Comparison of ENCODE assay signal across 8 cellular contexts in genomic region chr12:120856980-120857379, GRCh38. TPM values are rescaled to one million over a fixed set of nuclear protein-coding genes. Genes with fewer than 3 reads are reported as not detected.
DNase-seq lines count a peak whose midpoint lies in the region; ATAC-seq and TF ChIP-seq lines count a peak whose summit lies in the region.

No MANE protein-coding gene starts in this region.

- ATAC-seq in HCT116 (peak; percentile 74), right lobe of liver (peak in 3 of 4 donors; percentile 48 to 63 (median 61)), HG03378 (IDR thresholded peaks at IDR 0.05; ENCODE audit: unreplicated experiment) (no peak)

- no peaks in the 10 kb centered on the region for H3K36me3 ChIP-seq in HCT116 (ENCODE audit: control insufficient read depth in 1 of 2, insufficient read depth in 2 of 2, low read length in 2 of 2)
- no peaks in the 10 kb centered on the region for H3K36me3 ChIP-seq in right lobe of liver

- no peak overlapping the region for H3K4me3 ChIP-seq in HCT116 (replicated peaks in 1 of 2; ENCODE audit: low read depth in 1 of 2, low read length in 2 of 2)
- H3K4me3 ChIP-seq in right lobe of liver: no peak overlapping the region

- DNase-seq in CD1c-positive myeloid dendritic cell (ENCODE audit: extremely low spot score) (peak; percentile 47), HCT116 (ENCODE audit: low read depth, low spot score) (peak; percentile 12), right lobe of liver (no peak), OCI-M2 (lab: John Stamatoyannopoulos, UW; ENCODE audit: unreplicated experiment) (no peak), caudate nucleus (lab: John Stamatoyannopoulos, UW) (no peak), H4 (ENCODE audit: low spot score) (no peak)

- peak; percentile 71 for TF ChIP-seq RAD21 in HCT116 (IDR thresholded peaks at IDR 0.05; ENCODE audit: low read depth)

- no TSS peak for BruUV-seq in HCT116 (replicated peaks; lab: Mats Ljungman, UMichigan)

- H3K9me3 ChIP-seq in HCT116 (ENCODE audit: control insufficient read depth in 1 of 2, insufficient read depth in 1 of 2, low read depth in 1 of 2, low read length in 2 of 2) (peaks cover 0 to 4% of the 10 kb centered on the region in 2 experiments; a peak in 1 of 4 replicates), right lobe of liver (peaks cover 0 to 4% (median 0%) of the 10 kb centered on the region in 4 donors)

- CTCF ChIA-PET in HCT116 (lab: Charles Lee): interaction anchor here (1.0 to 1.8 kb wide), 5 partner anchors 8 to 148 kb away, joined by 3 to 11 read pairs (median 3); no protein-coding TSS in a partner anchor

- peak; percentile 38 to 61 (median 50) for TF ChIP-seq CTCF in HCT116 (IDR thresholded peaks at IDR 0.05 in 2 of 3, conservative IDR thresholded peaks at IDR 0.05 in 1 of 3; ENCODE audit: borderline replicate concordance in 1 of 3, insufficient read depth in 1 of 3, low read depth in 2 of 3, low read length in 2 of 3)
- TF ChIP-seq CTCF in VCaP (conservative IDR thresholded peaks at IDR 0.05): peak; percentile 64
- peak in 3 of 4 donors; percentile 37 to 47 (median 39) for TF ChIP-seq CTCF in right lobe of liver (IDR thresholded peaks at IDR 0.05)

- H3K9ac ChIP-seq in HCT116 (ENCODE audit: low read length): no peak overlapping the region

- no peak for TF ChIP-seq POLR2A in HCT116 (IDR thresholded peaks at IDR 0.05; ENCODE audit: borderline replicate concordance, extremely low read depth, insufficient read depth, insufficient read length)
- no peak for TF ChIP-seq POLR2A in right lobe of liver (IDR thresholded peaks at IDR 0.05)

- H3K4me2 ChIP-seq in HCT116 (ENCODE audit: low read length): no peak overlapping the region

- RAD21 ChIA-PET in HCT116 (lab: Charles Lee; ENCODE audit: low non-redundant PET in 1 of 2, low total read pairs in 2 of 2, uncharacterized antibody in 2 of 2, unreplicated experiment in 2 of 2): no interaction called here

- peaks cover 36% of the 10 kb centered on the region for H3K79me2 ChIP-seq in HCT116 (ENCODE audit: insufficient read depth, low read length)

- no peaks in the 10 kb centered on the region for H4K20me1 ChIP-seq in HCT116 (ENCODE audit: insufficient read depth)

- H3K27me3 ChIP-seq in HCT116 (ENCODE audit: insufficient read depth, low read length) (no peaks in the 10 kb centered on the region), right lobe of liver (no peaks in the 10 kb centered on the region)

- WGBS in right lobe of liver (ENCODE audit: insufficient coverage, low coverage, low lambda C conversion rate, missing lambda C conversion rate): 30% methylated on average over 2 of the region's 2 CpGs

- no peaks in the 10 kb centered on the region for H3K9me2 ChIP-seq in HCT116 (ENCODE audit: insufficient read depth)

- H3K27ac ChIP-seq in HCT116 (ENCODE audit: low read depth, low read length): no peak overlapping the region
- H3K27ac ChIP-seq in VCaP: no peak overlapping the region
- no peak overlapping the region for H3K27ac ChIP-seq in right lobe of liver
- H3K27ac ChIP-seq in caudate nucleus (ENCODE audit: low read depth, low read length): no peak overlapping the region

- H2AFZ ChIP-seq in HCT116 (ENCODE audit: low read depth, low read length, poor library complexity, severe bottlenecking): no peak overlapping the region

- intact Hi-C loops in HCT116 (cut with micrococcal nuclease) (loop anchor here (2.0 kb wide), 1 partner anchor 114 kb away; no protein-coding TSS in a partner anchor), right lobe of liver (cut with DNase I) (no loop called here)

- POLR2A ChIA-PET in HCT116 (lab: Charles Lee): no interaction called here

- H3K4me1 ChIP-seq in HCT116 (ENCODE audit: control insufficient read depth in 1 of 2, insufficient read depth in 2 of 2, low read length in 2 of 2) (no peaks in the 10 kb centered on the region), right lobe of liver (peaks cover 0 to 4% (median 0%) of the 10 kb centered on the region in 4 donors)

TF ChIP-seq in HCT116, 20 proteins besides CTCF, POLR2A, EP300 and RAD21:
- TF ChIP-seq ZNF274 (IDR thresholded peaks at IDR 0.05; ENCODE audit: low read depth, low read length) (no peak), MAX (IDR thresholded peaks at IDR 0.05) (no peak), TCF7L2 (IDR thresholded peaks at IDR 0.05; ENCODE audit: borderline replicate concordance, extremely low read depth, insufficient read depth, insufficient read length) (no peak), YY1 (IDR thresholded peaks at IDR 0.05; ENCODE audit: extremely low read depth, insufficient replicate concordance, low read depth, low read length) (no peak), REST (IDR thresholded peaks at IDR 0.05; ENCODE audit: low read depth) (no peak), EGR1 (IDR thresholded peaks at IDR 0.05; ENCODE audit: low read depth) (no peak), POLR2AphosphoS5 (IDR thresholded peaks at IDR 0.05; ENCODE audit: low read depth, low read length) (no peak), CEBPB (IDR thresholded peaks at IDR 0.05; ENCODE audit: low read depth) (no peak), EZH2phosphoT487 (IDR thresholded peaks at IDR 0.05; ENCODE audit: borderline replicate concordance) (no peak), ELF1 (IDR thresholded peaks at IDR 0.05; ENCODE audit: borderline replicate concordance, low read depth) (no peak; the same call in 1 of the 2 replicates), CBX3 (IDR thresholded peaks at IDR 0.05; ENCODE audit: low read depth) (no peak), JUND (IDR thresholded peaks at IDR 0.05) (no peak), ZFX (IDR thresholded peaks at IDR 0.05) (no peak), SP1 (IDR thresholded peaks at IDR 0.05; ENCODE audit: low read depth) (no peak), FOSL1 (IDR thresholded peaks at IDR 0.05; ENCODE audit: low read depth) (no peak), ZBTB33 (IDR thresholded peaks at IDR 0.05; ENCODE audit: extremely low read depth, insufficient replicate concordance, low read length) (no peak), SRF (IDR thresholded peaks at IDR 0.05; ENCODE audit: low read depth) (no peak), EZH2 (IDR thresholded peaks at IDR 0.05) (no peak)

RNA-seq across cellular contexts. Expression of gene SPPL3, which starts 47.2 kb away (rescaled TPM):
- total RNA-seq in HCT116 (2021; ENCODE audit: unreplicated experiment) (39.7 TPM), right lobe of liver (10 to 100 TPM; 10.7 to 26.6 (median 16.9) TPM)
- 24.3 and 28.6 TPM in 2 replicates for polyA plus RNA-seq in HCT116 (2012)
- total RNA-seq in H4 (2014; rRNA removed; shearing (Covaris generic)): 4.0 and 4.7 TPM in 2 replicates

Comparison
In these comparisons a context has a peak if more than half of its experiments do, and no peak if none do; other contexts are left out.
1. DNase-seq: peak in CD1c-positive myeloid dendritic cell (single experiment) and HCT116 (single experiment); none in right lobe of liver (0 of 3), OCI-M2 (single experiment), caudate nucleus (0 of 61) and H4 (single experiment).
2. Peak in every context shown above with its lines, with median percentiles within 50 percentile points of each other: CTCF ChIP-seq.